ENCODE assay signal across 29 cellular contexts in genomic region chr17:33330877-33331276, GRCh38. TPM values are rescaled to one million over a fixed set of nuclear protein-coding genes. Genes with fewer than 3 reads are reported as not detected.
"Had no signal": no experiment of that assay in that cellular context is flagged by ENCODE, and none has a peak within 500 bp of the region (broad histone marks: within the 10 kb centered on the region; RNA-seq: fewer than 3 reads in every experiment).

No MANE protein-coding gene starts in this region.

- H3K36me3 ChIP-seq: brain microvascular endothelial cell, MG63, Peyer's patch had no signal

- H3K4me1 ChIP-seq: Peyer's patch had no signal

- H3K9me3 ChIP-seq: MG63, Peyer's patch had no signal

- H3K4me3 ChIP-seq: MG63, Peyer's patch had no signal

- H3K27ac ChIP-seq: brain microvascular endothelial cell, Peyer's patch had no signal

- ATAC-seq: activated T-helper 17 cell treated with anti-CD3 and anti-CD28 coated beads, Interleukin-2, amount 50 U/mL, for 72 hours; T-cell had no signal

- DNase-seq: activated CD4-positive, alpha-beta memory T cell treated with anti-CD3 and anti-CD28 coated beads, Interleukin-2, amount 10 ng/mL, durations not matched to agents 7 days and 5 days; activated CD4-positive, alpha-beta T cell treated with anti-CD3 and anti-CD28 coated beads, Interleukin-2, amount 50 U/mL, for 1 hour; activated CD4-positive, CD25-positive, alpha-beta regulatory T cell; activated gamma-delta T cell; activated naive CD4-positive, alpha-beta T cell treated with anti-CD3 and anti-CD28 coated beads for 36 hours; activated T-cell treated with anti-CD3 and anti-CD28 coated beads for 4 hours; activated T-cell treated with anti-CD3 and anti-CD28 coated beads, Interleukin-2, amount 50 U/mL, for 48 hours; brain microvascular endothelial cell; cerebellar nuclear complex; MG63; MV-4-11; NCI-H1105 treated with DMSO at 0.1 percent for 48 hours; NCI-H1436 treated with DMSO at 0.1 percent for 48 hours; NCI-H187 treated with DMSO at 0.1 percent for 48 hours; NCI-H2081 treated with DMSO at 0.1 percent for 48 hours; NCI-H446; NCI-H524; NK-92 treated with Interleukin-12 subunit alpha and Interleukin-12 subunit beta, amount 100 ng/mL, for 24 hours; OCI-M1; Peyer's patch; SHP77 treated with DMSO at 0.1 percent for 48 hours; T-cell; T-helper 2 cell; T1000 had no signal

- H3K27me3 ChIP-seq: brain microvascular endothelial cell, MG63, Peyer's patch had no signal

RNA-seq across cellular contexts. Expression of gene ASIC2, which starts 37.8 kb away (rescaled TPM):
- total RNA-seq: activated CD4-positive, alpha-beta memory T cell treated with anti-CD3 and anti-CD28 coated beads, Interleukin-2, amount 10 ng/mL, durations not matched to agents 7 days and 5 days; activated CD8-positive, alpha-beta memory T cell treated with anti-CD3 and anti-CD28 coated beads for 36 hours; activated naive CD4-positive, alpha-beta T cell treated with anti-CD3 and anti-CD28 coated beads for 36 hours; activated T-helper 17 cell treated with anti-CD3 and anti-CD28 coated beads, Interleukin-2, amount 50 U/mL, for 72 hours; cardiac septum; LHCN-M2; SK-MEL-5; T-cell had no signal
